In genomic region chr1:46431695-46432094, GRCh38 we compare ENCODE assay signal across 29 cellular contexts. TPM values are rescaled to one million over a fixed set of nuclear protein-coding genes. Genes with fewer than 3 reads are reported as not detected.
"Had no signal": no experiment of that assay in that cellular context is flagged by ENCODE, and none has a peak within 500 bp of the region (broad histone marks: within the 10 kb centered on the region; RNA-seq: fewer than 3 reads in every experiment).

No MANE protein-coding gene starts in this region.

- DNase-seq: cortex of kidney; dorsolateral prefrontal cortex; effector CD8-positive, alpha-beta T cell; heart right ventricle; hypothalamus; kidney glomerular epithelial cell; mesendoderm; naive B cell; nephron progenitor cell; stimulated activated CD4-positive, alpha-beta T cell treated with anti-CD3 and anti-CD28 coated beads, Interleukin-4, amount 100 ng/mL, for 1 hour; stimulated activated CD8-positive, alpha-beta memory T cell treated with anti-CD3 and anti-CD28 coated beads, Interleukin-4, amount 100 ng/mL, for 48 hours; stomach; substantia nigra; transverse colon had no signal

- H3K9me3 ChIP-seq: heart right ventricle, stomach, thoracic aorta, transverse colon had no signal

- H3K27me3 ChIP-seq: dorsolateral prefrontal cortex, transverse colon had no signal

- ATAC-seq: esophagus mucosa; heart right ventricle; right cardiac atrium; stimulated activated memory B cell treated with anti-CD40 and anti-IgM and Interleukin-4, amounts not matched to agents 10 μg/mL and 1 μg/mL and 100 μg/mL, for 72 hours had no signal

- FAIRE-seq: endometrium, frontal cortex, islet of Langerhans had no signal

- H3K36me3 ChIP-seq: heart right ventricle, stomach, thoracic aorta, transverse colon had no signal

- H3K4me1 Mint-ChIP-seq: naive B cell; stimulated activated memory B cell treated with anti-CD40 and anti-IgM and Interleukin-4, amounts not matched to agents 10 μg/mL and 1 μg/mL and 100 μg/mL, for 72 hours had no signal

- H3K27ac ChIP-seq: dorsolateral prefrontal cortex, heart right ventricle, stomach, thoracic aorta, transverse colon had no signal

- H3K4me3 Mint-ChIP-seq: naive B cell; nephron progenitor cell; stimulated activated memory B cell treated with anti-CD40 and anti-IgM and Interleukin-4, amounts not matched to agents 10 μg/mL and 1 μg/mL and 100 μg/mL, for 72 hours had no signal

- H3K4me1 ChIP-seq: heart right ventricle, stomach, transverse colon had no signal

- H3K36me3 Mint-ChIP-seq: naive B cell; stimulated activated memory B cell treated with anti-CD40 and anti-IgM and Interleukin-4, amounts not matched to agents 10 μg/mL and 1 μg/mL and 100 μg/mL, for 72 hours had no signal

- H3K9me3 Mint-ChIP-seq: naive B cell; nephron progenitor cell; stimulated activated memory B cell treated with anti-CD40 and anti-IgM and Interleukin-4, amounts not matched to agents 10 μg/mL and 1 μg/mL and 100 μg/mL, for 72 hours had no signal

- H3K4me3 ChIP-seq: dorsolateral prefrontal cortex, heart right ventricle, stomach, thoracic aorta, transverse colon had no signal

- H3K27ac Mint-ChIP-seq: naive B cell; nephron progenitor cell; progenitor cell of endocrine pancreas; stimulated activated memory B cell treated with anti-CD40 and anti-IgM and Interleukin-4, amounts not matched to agents 10 μg/mL and 1 μg/mL and 100 μg/mL, for 72 hours had no signal

RNA-seq across cellular contexts. Expression of gene DMBX1, which starts 57.9 kb away (rescaled TPM):
- total RNA-seq: chondrocyte, dorsolateral prefrontal cortex, esophagus mucosa, fibroblast of lung, frontal cortex, glomerular endothelial cell, heart right ventricle, liver, lung microvascular endothelial cell, osteocyte, progenitor cell of endocrine pancreas, right cardiac atrium, stomach, thoracic aorta, transverse colon, ureter had no signal
- polyA plus RNA-seq: fibroblast of lung, heart right ventricle, liver, right cardiac atrium, stomach had no signal
